ENCODE assay signal across 1 cellular context in the genomic region with DNA sequence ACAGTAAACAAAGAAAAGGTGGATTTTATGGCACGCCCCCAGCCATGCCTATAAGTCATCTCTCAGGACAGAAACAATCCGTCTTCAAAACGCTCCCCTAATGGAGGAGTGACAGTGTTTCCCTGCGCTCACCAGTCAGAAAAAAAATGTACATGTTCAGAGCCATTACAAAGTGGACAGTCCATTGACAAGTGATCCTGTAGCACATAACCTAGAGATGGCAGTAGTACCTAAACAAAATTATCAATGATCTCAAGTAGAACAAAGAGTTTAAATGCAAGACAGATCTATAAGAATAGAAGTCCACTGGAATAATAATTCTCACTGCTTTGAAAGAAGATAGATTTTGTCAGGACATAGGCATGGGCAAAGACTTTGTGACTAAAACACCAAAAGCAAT.
TF ChIP-seq lines count a peak whose summit lies in the region.

No MANE protein-coding gene starts in this region.

TF ChIP-seq in K562, 482 proteins besides CTCF, POLR2A, EP300 and RAD21 (continued from another document):
- TF ChIP-seq, protein P1, sequence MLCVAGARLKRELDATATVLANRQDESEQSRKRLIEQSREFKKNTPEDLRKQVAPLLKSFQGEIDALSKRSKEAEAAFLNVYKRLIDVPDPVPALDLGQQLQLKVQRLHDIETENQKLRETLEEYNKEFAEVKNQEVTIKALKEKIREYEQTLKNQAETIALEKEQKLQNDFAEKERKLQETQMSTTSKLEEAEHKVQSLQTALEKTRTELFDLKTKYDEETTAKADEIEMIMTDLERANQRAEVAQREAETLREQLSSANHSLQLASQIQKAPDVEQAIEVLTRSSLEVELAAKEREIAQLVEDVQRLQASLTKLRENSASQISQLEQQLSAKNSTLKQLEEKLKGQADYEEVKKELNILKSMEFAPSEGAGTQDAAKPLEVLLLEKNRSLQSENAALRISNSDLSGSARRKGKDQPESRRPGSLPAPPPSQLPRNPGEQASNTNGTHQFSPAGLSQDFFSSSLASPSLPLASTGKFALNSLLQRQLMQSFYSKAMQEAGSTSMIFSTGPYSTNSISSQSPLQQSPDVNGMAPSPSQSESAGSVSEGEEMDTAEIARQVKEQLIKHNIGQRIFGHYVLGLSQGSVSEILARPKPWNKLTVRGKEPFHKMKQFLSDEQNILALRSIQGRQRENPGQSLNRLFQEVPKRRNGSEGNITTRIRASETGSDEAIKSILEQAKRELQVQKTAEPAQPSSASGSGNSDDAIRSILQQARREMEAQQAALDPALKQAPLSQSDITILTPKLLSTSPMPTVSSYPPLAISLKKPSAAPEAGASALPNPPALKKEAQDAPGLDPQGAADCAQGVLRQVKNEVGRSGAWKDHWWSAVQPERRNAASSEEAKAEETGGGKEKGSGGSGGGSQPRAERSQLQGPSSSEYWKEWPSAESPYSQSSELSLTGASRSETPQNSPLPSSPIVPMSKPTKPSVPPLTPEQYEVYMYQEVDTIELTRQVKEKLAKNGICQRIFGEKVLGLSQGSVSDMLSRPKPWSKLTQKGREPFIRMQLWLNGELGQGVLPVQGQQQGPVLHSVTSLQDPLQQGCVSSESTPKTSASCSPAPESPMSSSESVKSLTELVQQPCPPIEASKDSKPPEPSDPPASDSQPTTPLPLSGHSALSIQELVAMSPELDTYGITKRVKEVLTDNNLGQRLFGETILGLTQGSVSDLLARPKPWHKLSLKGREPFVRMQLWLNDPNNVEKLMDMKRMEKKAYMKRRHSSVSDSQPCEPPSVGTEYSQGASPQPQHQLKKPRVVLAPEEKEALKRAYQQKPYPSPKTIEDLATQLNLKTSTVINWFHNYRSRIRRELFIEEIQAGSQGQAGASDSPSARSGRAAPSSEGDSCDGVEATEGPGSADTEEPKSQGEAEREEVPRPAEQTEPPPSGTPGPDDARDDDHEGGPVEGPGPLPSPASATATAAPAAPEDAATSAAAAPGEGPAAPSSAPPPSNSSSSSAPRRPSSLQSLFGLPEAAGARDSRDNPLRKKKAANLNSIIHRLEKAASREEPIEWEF (CRISPR knock-in tag; IDR thresholded peaks at IDR 0.05) = no peak
- no peak for TF ChIP-seq MEF2A (IDR thresholded peaks at IDR 0.05; ENCODE audit: control insufficient read depth, low read depth, low read length)
- TF ChIP-seq STAT5B (CRISPR knock-in tag; IDR thresholded peaks at IDR 0.05) = no peak
- TF ChIP-seq MAFF (IDR thresholded peaks at IDR 0.05; ENCODE audit: low read length) = no peak
- no peak for TF ChIP-seq ZNF699 (CRISPR knock-in tag; IDR thresholded peaks at IDR 0.05; ENCODE audit: insufficient replicate concordance)
- no peak for TF ChIP-seq ZNF143 (CRISPR knock-in tag; IDR thresholded peaks at IDR 0.05)
- TF ChIP-seq MCM3 (IDR thresholded peaks at IDR 0.05) = no peak
- TF ChIP-seq RBM14 (IDR thresholded peaks at IDR 0.05; ENCODE audit: borderline replicate concordance, insufficient read depth, low read depth, low read length) = no peak
- TF ChIP-seq ZNF121 (CRISPR knock-in tag; conservative IDR thresholded peaks at IDR 0.05) = no peak
- TF ChIP-seq, protein P2, sequence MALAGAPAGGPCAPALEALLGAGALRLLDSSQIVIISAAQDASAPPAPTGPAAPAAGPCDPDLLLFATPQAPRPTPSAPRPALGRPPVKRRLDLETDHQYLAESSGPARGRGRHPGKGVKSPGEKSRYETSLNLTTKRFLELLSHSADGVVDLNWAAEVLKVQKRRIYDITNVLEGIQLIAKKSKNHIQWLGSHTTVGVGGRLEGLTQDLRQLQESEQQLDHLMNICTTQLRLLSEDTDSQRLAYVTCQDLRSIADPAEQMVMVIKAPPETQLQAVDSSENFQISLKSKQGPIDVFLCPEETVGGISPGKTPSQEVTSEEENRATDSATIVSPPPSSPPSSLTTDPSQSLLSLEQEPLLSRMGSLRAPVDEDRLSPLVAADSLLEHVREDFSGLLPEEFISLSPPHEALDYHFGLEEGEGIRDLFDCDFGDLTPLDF (CRISPR knock-in tag; IDR thresholded peaks at IDR 0.05) = no peak
TF ChIP-seq in K562: peak in this region for 3.
